1 cellular context compared by ENCODE assay signal in genomic region chr4:77156912-77157858, GRCh38.
A peak's percentile ranks its signal among the peaks of the same experiment; 100 is the strongest.
TF ChIP-seq lines count a peak whose summit lies in the region.

Gene CCNG2, plus strand, starts transcription at chr4:77157207. Its CDS starts 1,326 bp downstream, at chr4:77158533.

TF ChIP-seq in K562, 482 proteins besides CTCF, POLR2A, EP300 and RAD21 (continued from another document and continues in another):
- TF ChIP-seq CHD7 (IDR thresholded peaks at IDR 0.05; ENCODE audit: low read depth, low read length) (no peak), NR3C1 (CRISPR knock-in tag; IDR thresholded peaks at IDR 0.05) (no peak), L3MBTL2 (IDR thresholded peaks at IDR 0.05) (peak; percentile 93), GTF2A2 (tag; IDR thresholded peaks at IDR 0.05) (peak; percentile 87), MAZ (CRISPR knock-in tag; conservative IDR thresholded peaks at IDR 0.05 in 1 of 2, IDR thresholded peaks at IDR 0.05 in 1 of 2) (peak; percentile 34 to 44; a peak in 3 of 4 replicates), ELF4 (CRISPR knock-in tag; IDR thresholded peaks at IDR 0.05) (no peak), PML (IDR thresholded peaks at IDR 0.05; ENCODE audit: low read length) (no peak; the same call in 1 of the 2 replicates), MED1 (CRISPR knock-in tag; IDR thresholded peaks at IDR 0.05; ENCODE audit: borderline replicate concordance) (no peak), SMC3 (conservative IDR thresholded peaks at IDR 0.05; ENCODE audit: insufficient read depth, low read depth, low read length) (no peak), CTBP1 (IDR thresholded peaks at IDR 0.05; ENCODE audit: borderline replicate concordance) (peak; percentile 73; the same call in 1 of the 2 replicates), NR2C1 (IDR thresholded peaks at IDR 0.05) (0 out of 2 replicates have a peak, but pooled peaks have one; percentile 17), NR2C1 (tag; IDR thresholded peaks at IDR 0.05) (peak; percentile 62), RBFOX2 (IDR thresholded peaks at IDR 0.05; ENCODE audit: low read depth, low read length) (peak; percentile 77), SRSF9 (IDR thresholded peaks at IDR 0.05; ENCODE audit: borderline replicate concordance, low read depth, low read length) (no peak), PHTF2 (CRISPR knock-in tag; IDR thresholded peaks at IDR 0.05) (no peak), NKRF (IDR thresholded peaks at IDR 0.05; ENCODE audit: borderline replicate concordance) (peak; percentile 99), BMI1 (IDR thresholded peaks at IDR 0.05; ENCODE audit: low read length) (no peak), ZSCAN32 (CRISPR knock-in tag; IDR thresholded peaks at IDR 0.05) (no peak), CBFB (CRISPR knock-in tag; IDR thresholded peaks at IDR 0.05) (no peak), ZNF12 (CRISPR knock-in tag; IDR thresholded peaks at IDR 0.05) (no peak), ARNT (IDR thresholded peaks at IDR 0.05) (peak; percentile 90 to 98)
- TF ChIP-seq, protein P1, sequence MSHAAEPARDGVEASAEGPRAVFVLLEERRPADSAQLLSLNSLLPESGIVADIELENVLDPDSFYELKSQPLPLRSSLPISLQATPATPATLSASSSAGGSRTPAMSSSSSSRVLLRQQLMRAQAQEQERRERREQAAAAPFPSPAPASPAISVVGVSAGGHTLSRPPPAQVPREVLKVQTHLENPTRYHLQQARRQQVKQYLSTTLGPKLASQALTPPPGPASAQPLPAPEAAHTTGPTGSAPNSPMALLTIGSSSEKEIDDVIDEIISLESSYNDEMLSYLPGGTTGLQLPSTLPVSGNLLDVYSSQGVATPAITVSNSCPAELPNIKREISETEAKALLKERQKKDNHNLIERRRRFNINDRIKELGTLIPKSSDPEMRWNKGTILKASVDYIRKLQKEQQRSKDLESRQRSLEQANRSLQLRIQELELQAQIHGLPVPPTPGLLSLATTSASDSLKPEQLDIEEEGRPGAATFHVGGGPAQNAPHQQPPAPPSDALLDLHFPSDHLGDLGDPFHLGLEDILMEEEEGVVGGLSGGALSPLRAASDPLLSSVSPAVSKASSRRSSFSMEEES (CRISPR knock-in tag; IDR thresholded peaks at IDR 0.05): peak; percentile 91
- TF ChIP-seq, protein P2, sequence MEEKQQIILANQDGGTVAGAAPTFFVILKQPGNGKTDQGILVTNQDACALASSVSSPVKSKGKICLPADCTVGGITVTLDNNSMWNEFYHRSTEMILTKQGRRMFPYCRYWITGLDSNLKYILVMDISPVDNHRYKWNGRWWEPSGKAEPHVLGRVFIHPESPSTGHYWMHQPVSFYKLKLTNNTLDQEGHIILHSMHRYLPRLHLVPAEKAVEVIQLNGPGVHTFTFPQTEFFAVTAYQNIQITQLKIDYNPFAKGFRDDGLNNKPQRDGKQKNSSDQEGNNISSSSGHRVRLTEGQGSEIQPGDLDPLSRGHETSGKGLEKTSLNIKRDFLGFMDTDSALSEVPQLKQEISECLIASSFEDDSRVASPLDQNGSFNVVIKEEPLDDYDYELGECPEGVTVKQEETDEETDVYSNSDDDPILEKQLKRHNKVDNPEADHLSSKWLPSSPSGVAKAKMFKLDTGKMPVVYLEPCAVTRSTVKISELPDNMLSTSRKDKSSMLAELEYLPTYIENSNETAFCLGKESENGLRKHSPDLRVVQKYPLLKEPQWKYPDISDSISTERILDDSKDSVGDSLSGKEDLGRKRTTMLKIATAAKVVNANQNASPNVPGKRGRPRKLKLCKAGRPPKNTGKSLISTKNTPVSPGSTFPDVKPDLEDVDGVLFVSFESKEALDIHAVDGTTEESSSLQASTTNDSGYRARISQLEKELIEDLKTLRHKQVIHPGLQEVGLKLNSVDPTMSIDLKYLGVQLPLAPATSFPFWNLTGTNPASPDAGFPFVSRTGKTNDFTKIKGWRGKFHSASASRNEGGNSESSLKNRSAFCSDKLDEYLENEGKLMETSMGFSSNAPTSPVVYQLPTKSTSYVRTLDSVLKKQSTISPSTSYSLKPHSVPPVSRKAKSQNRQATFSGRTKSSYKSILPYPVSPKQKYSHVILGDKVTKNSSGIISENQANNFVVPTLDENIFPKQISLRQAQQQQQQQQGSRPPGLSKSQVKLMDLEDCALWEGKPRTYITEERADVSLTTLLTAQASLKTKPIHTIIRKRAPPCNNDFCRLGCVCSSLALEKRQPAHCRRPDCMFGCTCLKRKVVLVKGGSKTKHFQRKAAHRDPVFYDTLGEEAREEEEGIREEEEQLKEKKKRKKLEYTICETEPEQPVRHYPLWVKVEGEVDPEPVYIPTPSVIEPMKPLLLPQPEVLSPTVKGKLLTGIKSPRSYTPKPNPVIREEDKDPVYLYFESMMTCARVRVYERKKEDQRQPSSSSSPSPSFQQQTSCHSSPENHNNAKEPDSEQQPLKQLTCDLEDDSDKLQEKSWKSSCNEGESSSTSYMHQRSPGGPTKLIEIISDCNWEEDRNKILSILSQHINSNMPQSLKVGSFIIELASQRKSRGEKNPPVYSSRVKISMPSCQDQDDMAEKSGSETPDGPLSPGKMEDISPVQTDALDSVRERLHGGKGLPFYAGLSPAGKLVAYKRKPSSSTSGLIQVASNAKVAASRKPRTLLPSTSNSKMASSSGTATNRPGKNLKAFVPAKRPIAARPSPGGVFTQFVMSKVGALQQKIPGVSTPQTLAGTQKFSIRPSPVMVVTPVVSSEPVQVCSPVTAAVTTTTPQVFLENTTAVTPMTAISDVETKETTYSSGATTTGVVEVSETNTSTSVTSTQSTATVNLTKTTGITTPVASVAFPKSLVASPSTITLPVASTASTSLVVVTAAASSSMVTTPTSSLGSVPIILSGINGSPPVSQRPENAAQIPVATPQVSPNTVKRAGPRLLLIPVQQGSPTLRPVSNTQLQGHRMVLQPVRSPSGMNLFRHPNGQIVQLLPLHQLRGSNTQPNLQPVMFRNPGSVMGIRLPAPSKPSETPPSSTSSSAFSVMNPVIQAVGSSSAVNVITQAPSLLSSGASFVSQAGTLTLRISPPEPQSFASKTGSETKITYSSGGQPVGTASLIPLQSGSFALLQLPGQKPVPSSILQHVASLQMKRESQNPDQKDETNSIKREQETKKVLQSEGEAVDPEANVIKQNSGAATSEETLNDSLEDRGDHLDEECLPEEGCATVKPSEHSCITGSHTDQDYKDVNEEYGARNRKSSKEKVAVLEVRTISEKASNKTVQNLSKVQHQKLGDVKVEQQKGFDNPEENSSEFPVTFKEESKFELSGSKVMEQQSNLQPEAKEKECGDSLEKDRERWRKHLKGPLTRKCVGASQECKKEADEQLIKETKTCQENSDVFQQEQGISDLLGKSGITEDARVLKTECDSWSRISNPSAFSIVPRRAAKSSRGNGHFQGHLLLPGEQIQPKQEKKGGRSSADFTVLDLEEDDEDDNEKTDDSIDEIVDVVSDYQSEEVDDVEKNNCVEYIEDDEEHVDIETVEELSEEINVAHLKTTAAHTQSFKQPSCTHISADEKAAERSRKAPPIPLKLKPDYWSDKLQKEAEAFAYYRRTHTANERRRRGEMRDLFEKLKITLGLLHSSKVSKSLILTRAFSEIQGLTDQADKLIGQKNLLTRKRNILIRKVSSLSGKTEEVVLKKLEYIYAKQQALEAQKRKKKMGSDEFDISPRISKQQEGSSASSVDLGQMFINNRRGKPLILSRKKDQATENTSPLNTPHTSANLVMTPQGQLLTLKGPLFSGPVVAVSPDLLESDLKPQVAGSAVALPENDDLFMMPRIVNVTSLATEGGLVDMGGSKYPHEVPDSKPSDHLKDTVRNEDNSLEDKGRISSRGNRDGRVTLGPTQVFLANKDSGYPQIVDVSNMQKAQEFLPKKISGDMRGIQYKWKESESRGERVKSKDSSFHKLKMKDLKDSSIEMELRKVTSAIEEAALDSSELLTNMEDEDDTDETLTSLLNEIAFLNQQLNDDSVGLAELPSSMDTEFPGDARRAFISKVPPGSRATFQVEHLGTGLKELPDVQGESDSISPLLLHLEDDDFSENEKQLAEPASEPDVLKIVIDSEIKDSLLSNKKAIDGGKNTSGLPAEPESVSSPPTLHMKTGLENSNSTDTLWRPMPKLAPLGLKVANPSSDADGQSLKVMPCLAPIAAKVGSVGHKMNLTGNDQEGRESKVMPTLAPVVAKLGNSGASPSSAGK (IDR thresholded peaks at IDR 0.05): peak; percentile 87
- TF ChIP-seq, protein P3, sequence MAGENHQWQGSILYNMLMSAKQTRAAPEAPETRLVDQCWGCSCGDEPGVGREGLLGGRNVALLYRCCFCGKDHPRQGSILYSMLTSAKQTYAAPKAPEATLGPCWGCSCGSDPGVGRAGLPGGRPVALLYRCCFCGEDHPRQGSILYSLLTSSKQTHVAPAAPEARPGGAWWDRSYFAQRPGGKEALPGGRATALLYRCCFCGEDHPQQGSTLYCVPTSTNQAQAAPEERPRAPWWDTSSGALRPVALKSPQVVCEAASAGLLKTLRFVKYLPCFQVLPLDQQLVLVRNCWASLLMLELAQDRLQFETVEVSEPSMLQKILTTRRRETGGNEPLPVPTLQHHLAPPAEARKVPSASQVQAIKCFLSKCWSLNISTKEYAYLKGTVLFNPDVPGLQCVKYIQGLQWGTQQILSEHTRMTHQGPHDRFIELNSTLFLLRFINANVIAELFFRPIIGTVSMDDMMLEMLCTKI (IDR thresholded peaks at IDR 0.05; ENCODE audit: partially characterized antibody): no peak
